ENCODE assay signal across 28 cellular contexts in the genomic region with DNA sequence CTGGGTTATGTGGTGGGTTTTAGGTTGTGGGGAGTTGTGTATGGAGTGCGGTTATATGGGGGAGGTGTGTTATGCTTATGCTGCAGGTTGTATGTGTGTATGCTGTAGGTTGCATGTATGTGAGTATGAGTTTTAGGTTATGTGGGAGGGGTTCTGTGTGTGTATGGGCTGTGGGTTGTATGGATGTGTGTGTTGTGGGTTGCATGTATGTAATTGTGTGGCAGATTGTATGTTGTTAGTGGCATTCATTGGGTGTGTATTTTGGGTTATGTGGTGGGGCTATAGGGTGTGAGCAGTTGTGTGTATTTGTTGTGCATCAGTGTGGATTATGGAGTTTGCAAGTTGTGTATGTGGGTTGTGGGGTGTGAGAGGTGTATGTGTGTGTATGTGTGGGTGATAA.
"Had no signal": no experiment of that assay in that cellular context is flagged by ENCODE, and none has a peak within 500 bp of the region (broad histone marks: within the 10 kb centered on the region; RNA-seq: fewer than 3 reads in every experiment).

No MANE protein-coding gene starts in this region.

- H3K9me3 Mint-ChIP-seq: dendritic cell treated with granulocyte-macrophage colony-stimulating factor and Interleukin-4, amounts not matched to agents 40 ng/mL and 50 ng/mL, for 4 days; effector memory CD8-positive, alpha-beta T cell; endodermal cell; mesothelial cell of epicardium had no signal

- H3K27ac Mint-ChIP-seq: dendritic cell treated with granulocyte-macrophage colony-stimulating factor and Interleukin-4, amounts not matched to agents 40 ng/mL and 50 ng/mL, for 4 days; effector memory CD8-positive, alpha-beta T cell; endodermal cell; mesothelial cell of epicardium had no signal

- ATAC-seq: effector memory CD8-positive, alpha-beta T cell; esophagus mucosa; gastrocnemius medialis; heart right ventricle; left cardiac atrium; left lung; left ventricle myocardium superior; lower lobe of right lung; mucosa of descending colon had no signal

- H3K36me3 Mint-ChIP-seq: mesothelial cell of epicardium, naive B cell had no signal

- H3K27ac ChIP-seq: colonic mucosa, epithelial cell of prostate, esophagus squamous epithelium, gastrocnemius medialis, heart right ventricle, left lung, lower lobe of right lung had no signal

- H3K4me3 ChIP-seq: colonic mucosa, esophagus squamous epithelium, gastrocnemius medialis, heart right ventricle, left lung, lower lobe of right lung, mucosa of descending colon had no signal

- H3K4me1 Mint-ChIP-seq: mesothelial cell of epicardium had no signal

- H3K36me3 ChIP-seq: colonic mucosa, esophagus squamous epithelium, gastrocnemius medialis, heart right ventricle, left lung, lower lobe of right lung had no signal

- H3K4me1 ChIP-seq: colonic mucosa, esophagus squamous epithelium, gastrocnemius medialis, heart right ventricle, left lung, lower lobe of right lung had no signal

- H3K9me3 ChIP-seq: colonic mucosa, esophagus squamous epithelium, gastrocnemius medialis, heart right ventricle, left lung, lower lobe of right lung, mucosa of descending colon had no signal

- H3K27me3 ChIP-seq: colonic mucosa, gastrocnemius medialis had no signal

- H3K4me3 Mint-ChIP-seq: dendritic cell treated with granulocyte-macrophage colony-stimulating factor and Interleukin-4, amounts not matched to agents 40 ng/mL and 50 ng/mL, for 4 days; effector memory CD8-positive, alpha-beta T cell; endodermal cell; mesothelial cell of epicardium; naive B cell had no signal

- FAIRE-seq: endometrium, islet of Langerhans, keratinocyte had no signal

- DNase-seq: colonic mucosa; cortex of kidney; effector CD8-positive, alpha-beta T cell; effector memory CD8-positive, alpha-beta T cell; endodermal cell; erythroblast; esophagus squamous epithelium; foreskin fibroblast; foreskin melanocyte; gastrocnemius medialis; glutamatergic neuron; head of caudate nucleus; heart right ventricle; hippocampal formation; left cardiac atrium; left lung; left ventricle myocardium superior; lower lobe of right lung; mesenchymal stem cell; mucosa of descending colon; naive B cell had no signal
